Comparison of ENCODE assay signal across 1 cellular context in the genomic region with DNA sequence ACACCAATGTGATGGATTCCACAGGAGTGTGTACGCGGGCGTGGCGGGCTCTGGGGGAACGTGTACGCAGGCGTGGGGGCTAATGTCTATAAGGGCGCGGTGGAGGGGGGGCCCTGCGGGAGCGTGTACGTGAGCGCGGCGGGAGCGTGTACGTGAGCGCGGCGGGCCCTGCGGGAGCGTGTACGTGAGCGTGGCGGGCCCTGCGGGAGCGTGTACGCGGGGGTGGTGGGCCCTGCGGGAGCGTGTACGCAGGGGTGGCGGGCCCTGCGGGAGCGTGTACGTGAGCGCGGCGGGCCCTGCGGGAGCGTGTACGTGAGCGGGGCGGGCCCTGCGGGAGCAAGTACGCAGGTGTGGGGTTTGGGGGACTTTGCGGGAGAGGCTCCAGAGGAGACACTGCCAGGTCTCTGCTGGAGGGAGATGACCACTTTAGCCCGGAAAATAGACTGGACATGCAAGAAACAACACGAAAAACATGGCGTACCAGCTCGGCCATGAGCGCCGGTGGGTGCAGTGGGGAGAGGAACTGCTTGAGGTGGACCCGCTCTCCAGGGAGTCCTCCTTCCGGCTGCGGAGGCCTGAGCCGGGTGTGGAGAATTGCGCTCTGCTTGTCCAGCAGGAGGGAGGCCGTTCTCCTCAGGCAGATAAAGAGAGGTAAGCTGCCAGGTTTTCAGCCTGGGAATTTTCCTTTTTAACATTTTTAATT.
A peak's percentile ranks its signal among the peaks of the same experiment; 100 is the strongest.
TF ChIP-seq lines count a peak whose summit lies in the region.

No MANE protein-coding gene starts in this region.

TF ChIP-seq in K562, 482 proteins besides CTCF, POLR2A, EP300 and RAD21 (continued from another document and continues in another):
- TF ChIP-seq TSHZ1 (CRISPR knock-in tag; IDR thresholded peaks at IDR 0.05) (no peak), DIDO1 (tag; IDR thresholded peaks at IDR 0.05; ENCODE audit: low read depth) (no peak), FOXK1 (CRISPR knock-in tag; IDR thresholded peaks at IDR 0.05; ENCODE audit: borderline replicate concordance) (no peak), NCOA2 (IDR thresholded peaks at IDR 0.05; ENCODE audit: partially characterized antibody in 2 of 2) (no peak), ZBTB9 (CRISPR knock-in tag; IDR thresholded peaks at IDR 0.05) (no peak), IRF1 (CRISPR knock-in tag; IDR thresholded peaks at IDR 0.05; ENCODE audit: borderline replicate concordance) (no peak), SMARCC2 (IDR thresholded peaks at IDR 0.05; ENCODE audit: low read depth) (no peak), SMC3 (conservative IDR thresholded peaks at IDR 0.05; ENCODE audit: insufficient read depth, low read depth, low read length) (no peak), ZBED1 (IDR thresholded peaks at IDR 0.05) (no peak), NFATC3 (IDR thresholded peaks at IDR 0.05) (no peak), ASH1L (IDR thresholded peaks at IDR 0.05; ENCODE audit: borderline replicate concordance, low read depth, partially characterized antibody) (no peak), NRF1 (conservative IDR thresholded peaks at IDR 0.05 in 1 of 2, IDR thresholded peaks at IDR 0.05 in 1 of 2) (peak; percentile 59 to 73), PYGO2 (tag; IDR thresholded peaks at IDR 0.05) (no peak), SRSF7 (optimal IDR thresholded peaks at IDR 0.05; ENCODE audit: low read depth, low read length) (no peak), SPI1 (IDR thresholded peaks at IDR 0.05; ENCODE audit: borderline replicate concordance, low read depth, low read length) (0 out of 2 replicates have a peak, but pooled peaks have one; percentile 38), ZNF639 (CRISPR knock-in tag; conservative IDR thresholded peaks at IDR 0.05 in 1 of 2, IDR thresholded peaks at IDR 0.05 in 1 of 2) (peak in 1 of 2 experiments; percentile 78; a peak in 2 of 4 replicates), MAZ (CRISPR knock-in tag; conservative IDR thresholded peaks at IDR 0.05 in 1 of 2, IDR thresholded peaks at IDR 0.05 in 1 of 2) (peak in 1 of 2 experiments; percentile 66; a peak in 2 of 4 replicates), GATAD2A (IDR thresholded peaks at IDR 0.05) (no peak), ZNF589 (CRISPR knock-in tag; IDR thresholded peaks at IDR 0.05; ENCODE audit: low read depth) (peak; percentile 63; the same call in 1 of the 2 replicates), ZNF263 (CRISPR knock-in tag; IDR thresholded peaks at IDR 0.05; ENCODE audit: borderline replicate concordance) (peak; percentile 18; the same call in 1 of the 2 replicates), E2F5 (CRISPR knock-in tag; IDR thresholded peaks at IDR 0.05) (no peak), SLC30A9 (CRISPR knock-in tag; IDR thresholded peaks at IDR 0.05) (no peak), ARID2 (IDR thresholded peaks at IDR 0.05) (no peak), BRD4 (IDR thresholded peaks at IDR 0.05) (no peak), BMI1 (IDR thresholded peaks at IDR 0.05; ENCODE audit: low read length) (no peak), GATA2 (CRISPR knock-in tag; IDR thresholded peaks at IDR 0.05) (no peak), POLR3G (IDR thresholded peaks at IDR 0.05; ENCODE audit: extremely low read depth, insufficient read length, insufficient replicate concordance) (no peak), CC2D1A (IDR thresholded peaks at IDR 0.05) (no peak), NR1H2 (CRISPR knock-in tag; IDR thresholded peaks at IDR 0.05) (no peak), KLF13 (tag; IDR thresholded peaks at IDR 0.05; ENCODE audit: borderline replicate concordance, low read depth) (no peak), EGR1 (conservative IDR thresholded peaks at IDR 0.05) (peak; percentile 61)
- TF ChIP-seq, protein P1, sequence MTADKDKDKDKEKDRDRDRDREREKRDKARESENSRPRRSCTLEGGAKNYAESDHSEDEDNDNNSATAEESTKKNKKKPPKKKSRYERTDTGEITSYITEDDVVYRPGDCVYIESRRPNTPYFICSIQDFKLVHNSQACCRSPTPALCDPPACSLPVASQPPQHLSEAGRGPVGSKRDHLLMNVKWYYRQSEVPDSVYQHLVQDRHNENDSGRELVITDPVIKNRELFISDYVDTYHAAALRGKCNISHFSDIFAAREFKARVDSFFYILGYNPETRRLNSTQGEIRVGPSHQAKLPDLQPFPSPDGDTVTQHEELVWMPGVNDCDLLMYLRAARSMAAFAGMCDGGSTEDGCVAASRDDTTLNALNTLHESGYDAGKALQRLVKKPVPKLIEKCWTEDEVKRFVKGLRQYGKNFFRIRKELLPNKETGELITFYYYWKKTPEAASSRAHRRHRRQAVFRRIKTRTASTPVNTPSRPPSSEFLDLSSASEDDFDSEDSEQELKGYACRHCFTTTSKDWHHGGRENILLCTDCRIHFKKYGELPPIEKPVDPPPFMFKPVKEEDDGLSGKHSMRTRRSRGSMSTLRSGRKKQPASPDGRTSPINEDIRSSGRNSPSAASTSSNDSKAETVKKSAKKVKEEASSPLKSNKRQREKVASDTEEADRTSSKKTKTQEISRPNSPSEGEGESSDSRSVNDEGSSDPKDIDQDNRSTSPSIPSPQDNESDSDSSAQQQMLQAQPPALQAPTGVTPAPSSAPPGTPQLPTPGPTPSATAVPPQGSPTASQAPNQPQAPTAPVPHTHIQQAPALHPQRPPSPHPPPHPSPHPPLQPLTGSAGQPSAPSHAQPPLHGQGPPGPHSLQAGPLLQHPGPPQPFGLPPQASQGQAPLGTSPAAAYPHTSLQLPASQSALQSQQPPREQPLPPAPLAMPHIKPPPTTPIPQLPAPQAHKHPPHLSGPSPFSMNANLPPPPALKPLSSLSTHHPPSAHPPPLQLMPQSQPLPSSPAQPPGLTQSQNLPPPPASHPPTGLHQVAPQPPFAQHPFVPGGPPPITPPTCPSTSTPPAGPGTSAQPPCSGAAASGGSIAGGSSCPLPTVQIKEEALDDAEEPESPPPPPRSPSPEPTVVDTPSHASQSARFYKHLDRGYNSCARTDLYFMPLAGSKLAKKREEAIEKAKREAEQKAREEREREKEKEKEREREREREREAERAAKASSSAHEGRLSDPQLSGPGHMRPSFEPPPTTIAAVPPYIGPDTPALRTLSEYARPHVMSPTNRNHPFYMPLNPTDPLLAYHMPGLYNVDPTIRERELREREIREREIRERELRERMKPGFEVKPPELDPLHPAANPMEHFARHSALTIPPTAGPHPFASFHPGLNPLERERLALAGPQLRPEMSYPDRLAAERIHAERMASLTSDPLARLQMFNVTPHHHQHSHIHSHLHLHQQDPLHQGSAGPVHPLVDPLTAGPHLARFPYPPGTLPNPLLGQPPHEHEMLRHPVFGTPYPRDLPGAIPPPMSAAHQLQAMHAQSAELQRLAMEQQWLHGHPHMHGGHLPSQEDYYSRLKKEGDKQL (CRISPR knock-in tag; IDR thresholded peaks at IDR 0.05; ENCODE audit: borderline replicate concordance) = no peak
- TF ChIP-seq, protein P2, sequence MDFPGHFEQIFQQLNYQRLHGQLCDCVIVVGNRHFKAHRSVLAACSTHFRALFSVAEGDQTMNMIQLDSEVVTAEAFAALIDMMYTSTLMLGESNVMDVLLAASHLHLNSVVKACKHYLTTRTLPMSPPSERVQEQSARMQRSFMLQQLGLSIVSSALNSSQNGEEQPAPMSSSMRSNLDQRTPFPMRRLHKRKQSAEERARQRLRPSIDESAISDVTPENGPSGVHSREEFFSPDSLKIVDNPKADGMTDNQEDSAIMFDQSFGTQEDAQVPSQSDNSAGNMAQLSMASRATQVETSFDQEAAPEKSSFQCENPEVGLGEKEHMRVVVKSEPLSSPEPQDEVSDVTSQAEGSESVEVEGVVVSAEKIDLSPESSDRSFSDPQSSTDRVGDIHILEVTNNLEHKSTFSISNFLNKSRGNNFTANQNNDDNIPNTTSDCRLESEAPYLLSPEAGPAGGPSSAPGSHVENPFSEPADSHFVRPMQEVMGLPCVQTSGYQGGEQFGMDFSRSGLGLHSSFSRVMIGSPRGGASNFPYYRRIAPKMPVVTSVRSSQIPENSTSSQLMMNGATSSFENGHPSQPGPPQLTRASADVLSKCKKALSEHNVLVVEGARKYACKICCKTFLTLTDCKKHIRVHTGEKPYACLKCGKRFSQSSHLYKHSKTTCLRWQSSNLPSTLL (IDR thresholded peaks at IDR 0.05) = no peak
- TF ChIP-seq, protein P3, sequence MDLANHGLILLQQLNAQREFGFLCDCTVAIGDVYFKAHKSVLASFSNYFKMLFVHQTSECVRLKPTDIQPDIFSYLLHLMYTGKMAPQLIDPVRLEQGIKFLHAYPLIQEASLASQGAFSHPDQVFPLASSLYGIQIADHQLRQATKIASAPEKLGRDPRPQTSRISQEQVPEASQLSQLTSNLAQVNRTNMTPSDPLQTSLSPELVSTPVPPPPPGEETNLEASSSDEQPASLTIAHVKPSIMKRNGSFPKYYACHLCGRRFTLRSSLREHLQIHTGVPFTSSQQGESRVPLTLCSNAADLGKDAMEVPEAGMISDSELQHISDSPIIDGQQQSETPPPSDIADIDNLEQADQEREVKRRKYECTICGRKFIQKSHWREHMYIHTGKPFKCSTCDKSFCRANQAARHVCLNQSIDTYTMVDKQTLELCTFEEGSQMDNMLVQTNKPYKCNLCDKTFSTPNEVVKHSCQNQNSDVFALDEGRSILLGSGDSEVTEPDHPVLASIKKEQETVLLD (IDR thresholded peaks at IDR 0.05) = peak; percentile 63; the same call in 1 of the 2 replicates
- TF ChIP-seq, protein P4, sequence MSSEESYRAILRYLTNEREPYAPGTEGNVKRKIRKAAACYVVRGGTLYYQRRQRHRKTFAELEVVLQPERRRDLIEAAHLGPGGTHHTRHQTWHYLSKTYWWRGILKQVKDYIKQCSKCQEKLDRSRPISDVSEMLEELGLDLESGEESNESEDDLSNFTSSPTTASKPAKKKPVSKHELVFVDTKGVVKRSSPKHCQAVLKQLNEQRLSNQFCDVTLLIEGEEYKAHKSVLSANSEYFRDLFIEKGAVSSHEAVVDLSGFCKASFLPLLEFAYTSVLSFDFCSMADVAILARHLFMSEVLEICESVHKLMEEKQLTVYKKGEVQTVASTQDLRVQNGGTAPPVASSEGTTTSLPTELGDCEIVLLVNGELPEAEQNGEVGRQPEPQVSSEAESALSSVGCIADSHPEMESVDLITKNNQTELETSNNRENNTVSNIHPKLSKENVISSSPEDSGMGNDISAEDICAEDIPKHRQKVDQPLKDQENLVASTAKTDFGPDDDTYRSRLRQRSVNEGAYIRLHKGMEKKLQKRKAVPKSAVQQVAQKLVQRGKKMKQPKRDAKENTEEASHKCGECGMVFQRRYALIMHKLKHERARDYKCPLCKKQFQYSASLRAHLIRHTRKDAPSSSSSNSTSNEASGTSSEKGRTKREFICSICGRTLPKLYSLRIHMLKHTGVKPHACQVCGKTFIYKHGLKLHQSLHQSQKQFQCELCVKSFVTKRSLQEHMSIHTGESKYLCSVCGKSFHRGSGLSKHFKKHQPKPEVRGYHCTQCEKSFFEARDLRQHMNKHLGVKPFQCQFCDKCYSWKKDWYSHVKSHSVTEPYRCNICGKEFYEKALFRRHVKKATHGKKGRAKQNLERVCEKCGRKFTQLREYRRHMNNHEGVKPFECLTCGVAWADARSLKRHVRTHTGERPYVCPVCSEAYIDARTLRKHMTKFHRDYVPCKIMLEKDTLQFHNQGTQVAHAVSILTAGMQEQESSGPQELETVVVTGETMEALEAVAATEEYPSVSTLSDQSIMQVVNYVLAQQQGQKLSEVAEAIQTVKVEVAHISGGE (CRISPR knock-in tag; IDR thresholded peaks at IDR 0.05) = peak in 1 of 3 experiments; percentile 70; a peak in 2 of 6 replicates
